ENCODE assay signal across 2 cellular contexts in the genomic region with DNA sequence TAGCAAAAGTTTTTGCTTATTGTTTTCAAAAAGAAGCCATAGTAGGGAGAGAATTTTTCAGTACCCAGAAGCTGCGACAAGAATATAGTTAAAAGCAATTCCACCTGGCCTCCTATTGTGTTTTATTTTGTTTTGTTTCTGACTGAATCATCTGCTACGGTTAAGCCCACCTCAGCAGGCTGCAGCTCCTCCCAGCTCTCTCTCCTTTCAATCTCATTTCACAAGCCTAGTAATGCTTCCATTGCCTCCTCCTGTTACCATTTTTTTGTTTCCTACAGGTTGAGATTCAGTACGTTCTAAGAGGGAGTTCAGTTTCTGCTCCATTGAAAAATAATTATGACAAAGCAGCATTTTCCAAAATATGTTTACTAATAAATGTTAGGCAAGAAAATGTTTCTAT.
TF ChIP-seq lines count a peak whose summit lies in the region.

No MANE protein-coding gene starts in this region.

TF ChIP-seq in A549, 52 proteins besides CTCF, POLR2A, EP300 and RAD21 (continued from another document):
- TF ChIP-seq KDM5A (IDR thresholded peaks at IDR 0.05): no peak
- no peak for TF ChIP-seq EHMT2 (IDR thresholded peaks at IDR 0.05; ENCODE audit: low read depth)

TF ChIP-seq in GM23338, 12 proteins besides CTCF, POLR2A, EP300 and RAD21 (continued from another document):
- TF ChIP-seq, protein P1, sequence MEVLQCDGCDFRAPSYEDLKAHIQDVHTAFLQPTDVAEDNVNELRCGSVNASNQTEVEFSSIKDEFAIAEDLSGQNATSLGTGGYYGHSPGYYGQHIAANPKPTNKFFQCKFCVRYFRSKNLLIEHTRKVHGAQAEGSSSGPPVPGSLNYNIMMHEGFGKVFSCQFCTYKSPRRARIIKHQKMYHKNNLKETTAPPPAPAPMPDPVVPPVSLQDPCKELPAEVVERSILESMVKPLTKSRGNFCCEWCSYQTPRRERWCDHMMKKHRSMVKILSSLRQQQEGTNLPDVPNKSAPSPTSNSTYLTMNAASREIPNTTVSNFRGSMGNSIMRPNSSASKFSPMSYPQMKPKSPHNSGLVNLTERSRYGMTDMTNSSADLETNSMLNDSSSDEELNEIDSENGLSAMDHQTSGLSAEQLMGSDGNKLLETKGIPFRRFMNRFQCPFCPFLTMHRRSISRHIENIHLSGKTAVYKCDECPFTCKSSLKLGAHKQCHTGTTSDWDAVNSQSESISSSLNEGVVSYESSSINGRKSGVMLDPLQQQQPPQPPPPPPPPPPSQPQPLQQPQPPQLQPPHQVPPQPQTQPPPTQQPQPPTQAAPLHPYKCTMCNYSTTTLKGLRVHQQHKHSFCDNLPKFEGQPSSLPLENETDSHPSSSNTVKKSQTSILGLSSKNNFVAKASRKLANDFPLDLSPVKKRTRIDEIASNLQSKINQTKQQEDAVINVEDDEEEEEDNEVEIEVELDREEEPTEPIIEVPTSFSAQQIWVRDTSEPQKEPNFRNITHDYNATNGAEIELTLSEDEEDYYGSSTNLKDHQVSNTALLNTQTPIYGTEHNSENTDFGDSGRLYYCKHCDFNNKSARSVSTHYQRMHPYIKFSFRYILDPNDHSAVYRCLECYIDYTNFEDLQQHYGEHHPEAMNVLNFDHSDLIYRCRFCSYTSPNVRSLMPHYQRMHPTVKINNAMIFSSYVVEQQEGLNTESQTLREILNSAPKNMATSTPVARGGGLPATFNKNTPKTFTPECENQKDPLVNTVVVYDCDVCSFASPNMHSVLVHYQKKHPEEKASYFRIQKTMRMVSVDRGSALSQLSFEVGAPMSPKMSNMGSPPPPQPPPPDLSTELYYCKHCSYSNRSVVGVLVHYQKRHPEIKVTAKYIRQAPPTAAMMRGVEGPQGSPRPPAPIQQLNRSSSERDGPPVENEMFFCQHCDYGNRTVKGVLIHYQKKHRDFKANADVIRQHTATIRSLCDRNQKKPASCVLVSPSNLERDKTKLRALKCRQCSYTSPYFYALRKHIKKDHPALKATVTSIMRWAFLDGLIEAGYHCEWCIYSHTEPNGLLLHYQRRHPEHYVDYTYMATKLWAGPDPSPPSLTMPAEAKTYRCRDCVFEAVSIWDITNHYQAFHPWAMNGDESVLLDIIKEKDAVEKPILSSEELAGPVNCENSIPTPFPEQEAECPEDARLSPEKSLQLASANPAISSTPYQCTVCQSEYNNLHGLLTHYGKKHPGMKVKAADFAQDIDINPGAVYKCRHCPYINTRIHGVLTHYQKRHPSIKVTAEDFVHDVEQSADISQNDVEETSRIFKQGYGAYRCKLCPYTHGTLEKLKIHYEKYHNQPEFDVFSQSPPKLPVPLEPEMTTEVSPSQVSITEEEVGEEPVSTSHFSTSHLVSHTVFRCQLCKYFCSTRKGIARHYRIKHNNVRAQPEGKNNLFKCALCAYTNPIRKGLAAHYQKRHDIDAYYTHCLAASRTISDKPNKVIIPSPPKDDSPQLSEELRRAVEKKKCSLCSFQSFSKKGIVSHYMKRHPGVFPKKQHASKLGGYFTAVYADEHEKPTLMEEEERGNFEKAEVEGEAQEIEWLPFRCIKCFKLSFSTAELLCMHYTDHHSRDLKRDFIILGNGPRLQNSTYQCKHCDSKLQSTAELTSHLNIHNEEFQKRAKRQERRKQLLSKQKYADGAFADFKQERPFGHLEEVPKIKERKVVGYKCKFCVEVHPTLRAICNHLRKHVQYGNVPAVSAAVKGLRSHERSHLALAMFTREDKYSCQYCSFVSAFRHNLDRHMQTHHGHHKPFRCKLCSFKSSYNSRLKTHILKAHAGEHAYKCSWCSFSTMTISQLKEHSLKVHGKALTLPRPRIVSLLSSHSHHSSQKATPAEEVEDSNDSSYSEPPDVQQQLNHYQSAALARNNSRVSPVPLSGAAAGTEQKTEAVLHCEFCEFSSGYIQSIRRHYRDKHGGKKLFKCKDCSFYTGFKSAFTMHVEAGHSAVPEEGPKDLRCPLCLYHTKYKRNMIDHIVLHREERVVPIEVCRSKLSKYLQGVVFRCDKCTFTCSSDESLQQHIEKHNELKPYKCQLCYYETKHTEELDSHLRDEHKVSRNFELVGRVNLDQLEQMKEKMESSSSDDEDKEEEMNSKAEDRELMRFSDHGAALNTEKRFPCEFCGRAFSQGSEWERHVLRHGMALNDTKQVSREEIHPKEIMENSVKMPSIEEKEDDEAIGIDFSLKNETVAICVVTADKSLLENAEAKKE (CRISPR knock-in tag; IDR thresholded peaks at IDR 0.05): no peak
- TF ChIP-seq ZNF114 (CRISPR knock-in tag; IDR thresholded peaks at IDR 0.05) (no peak), ZNF331 (CRISPR knock-in tag; IDR thresholded peaks at IDR 0.05; ENCODE audit: low read depth) (no peak)
TF ChIP-seq in GM23338: peak in this region for 0.
